In the genomic region with DNA sequence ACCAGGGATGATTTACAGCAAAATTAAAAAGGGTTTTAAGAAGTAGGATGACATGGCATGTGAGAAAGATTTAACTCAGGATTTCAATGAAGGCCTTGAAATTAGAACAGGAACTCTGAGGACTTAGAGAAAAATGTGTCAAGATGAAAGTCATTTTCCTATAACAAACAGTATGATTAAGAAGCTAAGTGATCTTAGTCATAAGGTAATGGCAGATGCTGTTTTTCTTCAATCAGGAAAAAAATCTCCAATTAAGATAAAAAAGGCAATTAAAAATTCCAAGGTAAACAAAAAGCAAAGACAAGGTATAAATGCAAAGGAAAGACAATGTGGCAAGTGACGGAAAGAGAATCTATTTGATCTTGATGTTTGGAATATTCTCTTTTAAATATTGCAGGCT, we compare ENCODE assay signal across 15 cellular contexts.
DNase-seq lines count a peak whose midpoint lies in the region; ATAC-seq, FAIRE-seq and TF ChIP-seq lines count a peak whose summit lies in the region.
"Had no signal": no experiment of that assay in that cellular context is flagged by ENCODE, and none has a peak within 500 bp of the region (broad histone marks: within the 10 kb centered on the region; RNA-seq: fewer than 3 reads in every experiment).

No MANE protein-coding gene starts in this region.

- no TSS peak for BruUV-seq in endothelial cell of umbilical vein (replicated peaks; lab: Mats Ljungman, UMichigan)

- H3K27me3 Mint-ChIP-seq in activated T-helper 2 cell treated with anti-CD3 and anti-CD28 coated beads, Interferon-gamma antibody, Interleukin-2, Interleukin-4, amounts not matched to agents 10 μg/mL and 5 μg/mL and 100 μg/mL, durations not matched to agents 14 hours and 24 hours and 36 hours (ENCODE audit: low read depth), result no peaks in the 10 kb centered on the region

- H3K9ac ChIP-seq in GM23248, result no peak overlapping the region
- H3K9ac ChIP-seq in endothelial cell of umbilical vein (replicated peaks; ENCODE audit: extremely low read depth, insufficient read depth, low read length), result no peak overlapping the region

- intact Hi-C loops in activated T-helper 2 cell treated with anti-CD3 and anti-CD28 coated beads, Interferon-gamma antibody, Interleukin-2, Interleukin-4, amounts not matched to agents 10 μg/mL and 5 μg/mL and 100 μg/mL, durations not matched to agents 14 hours and 24 hours and 36 hours (cut with micrococcal nuclease), result loop anchor here (5.0 kb wide), 5 partner anchors 33 to 218 kb away; a partner anchor contains a TSS
- intact Hi-C loops in endothelial cell of umbilical vein (cut with micrococcal nuclease), result no loop called here

- H3K4me1 ChIP-seq in GM23248 (ENCODE audit: insufficient read depth), result peaks cover 9% of the 10 kb centered on the region
- peaks cover 24% of the 10 kb centered on the region for H3K4me1 ChIP-seq in endothelial cell of umbilical vein (ENCODE audit: control insufficient read depth, extremely low read depth, insufficient read depth, low read length)

- DNase-seq in GM23248, result peak; percentile 17
- DNase-seq in activated T-helper 2 cell treated with anti-CD3 and anti-CD28 coated beads, Interferon-gamma antibody, Interleukin-2, Interleukin-4, amounts not matched to agents 10 μg/mL and 5 μg/mL and 100 μg/mL, durations not matched to agents 14 hours and 24 hours and 36 hours (ENCODE audit: low spot score), result no peak
- peak; percentile 52 for DNase-seq in endothelial cell of umbilical vein (ENCODE audit: low read depth, low spot score)
- DNase-seq in NCI-H187 treated with DMSO at 0.1 percent for 48 hours (lab: John Stamatoyannopoulos, UW), result no peak
- DNase-seq in mesenteric fat pad (ENCODE audit: low spot score), result no peak
- DNase-seq: CD8-positive, alpha-beta T cell; H7; KBM-7; MM.1S; NCI-H1105; NCI-H2029 had no signal

- dilution Hi-C loops in endothelial cell of umbilical vein (cut with MboI; ENCODE audit: extremely low pct_ligation_motif_present, low sequenced_read_pairs), result no loop called here

- H3K36me3 Mint-ChIP-seq in activated T-helper 2 cell treated with anti-CD3 and anti-CD28 coated beads, Interferon-gamma antibody, Interleukin-2, Interleukin-4, amounts not matched to agents 10 μg/mL and 5 μg/mL and 100 μg/mL, durations not matched to agents 14 hours and 24 hours and 36 hours (ENCODE audit: low read depth), result peaks cover 52% of the 10 kb centered on the region
- H3K36me3 Mint-ChIP-seq: CD8-positive, alpha-beta T cell had no signal

- H3K36me3 ChIP-seq in GM23248 (ENCODE audit: low read depth) (no peaks in the 10 kb centered on the region), KOPT-K1 (ENCODE audit: insufficient read depth, low read length) (no peaks in the 10 kb centered on the region), endothelial cell of umbilical vein (ENCODE audit: control insufficient read depth in 2 of 2, extremely low read depth in 1 of 2, insufficient read depth in 2 of 2, low read length in 2 of 2) (no peaks in the 10 kb centered on the region)

- H3K9me3 ChIP-seq in GM23248 (ENCODE audit: low read depth) (no peaks in the 10 kb centered on the region), KOPT-K1 (ENCODE audit: insufficient read depth, low read length, poor library complexity, severe bottlenecking) (no peaks in the 10 kb centered on the region), endothelial cell of umbilical vein (replicated peaks; ENCODE audit: control insufficient read depth, insufficient read depth, low read length) (no peaks in the 10 kb centered on the region)

- H3K4me1 Mint-ChIP-seq in activated T-helper 2 cell treated with anti-CD3 and anti-CD28 coated beads, Interferon-gamma antibody, Interleukin-2, Interleukin-4, amounts not matched to agents 10 μg/mL and 5 μg/mL and 100 μg/mL, durations not matched to agents 14 hours and 24 hours and 36 hours (ENCODE audit: low read depth), result peaks cover 94% of the 10 kb centered on the region

- CTCF ChIA-PET in endothelial cell of umbilical vein (lab: Charles Lee), result interaction anchor here (1.2 to 1.5 kb wide), 2 partner anchors 12 to 220 kb away, joined by 4 to 5 read pairs; no protein-coding TSS in a partner anchor

- in situ Hi-C loops in GM23248 (cut with MboI), result no loop called here

- H3K4me3 ChIP-seq in GM23248 (no peak overlapping the region), endothelial cell of umbilical vein (replicated peaks in 1 of 3; ENCODE audit: insufficient read depth in 1 of 3, low read depth in 1 of 3, low read length in 3 of 3) (no peak overlapping the region)

- no peak for ATAC-seq in GM19397 (IDR thresholded peaks at IDR 0.05; ENCODE audit: unreplicated experiment)
- ATAC-seq in GM21717 (IDR thresholded peaks at IDR 0.05; ENCODE audit: unreplicated experiment), result no peak
- ATAC-seq: CD8-positive, alpha-beta T cell had no signal

- 94 to 100% methylated on average over 1 of the region's 1 CpG for WGBS in GM23248 (ENCODE audit: low coverage in 1 of 2, low lambda C conversion rate in 2 of 2, missing lambda C conversion rate in 2 of 2), 2 experiments

- H4K20me1 ChIP-seq in GM23248 (ENCODE audit: insufficient read depth) (no peaks in the 10 kb centered on the region), endothelial cell of umbilical vein (replicated peaks; ENCODE audit: control insufficient read depth, extremely low read depth, insufficient read depth, low read length) (peaks cover 7% of the 10 kb centered on the region)

- POLR2A ChIA-PET in endothelial cell of umbilical vein (lab: Charles Lee), result no interaction called here

- H3K4me3 Mint-ChIP-seq in activated T-helper 2 cell treated with anti-CD3 and anti-CD28 coated beads, Interferon-gamma antibody, Interleukin-2, Interleukin-4, amounts not matched to agents 10 μg/mL and 5 μg/mL and 100 μg/mL, durations not matched to agents 14 hours and 24 hours and 36 hours (ENCODE audit: low read depth), result no peak overlapping the region
- H3K4me3 Mint-ChIP-seq: CD8-positive, alpha-beta T cell had no signal

- no peaks in the 10 kb centered on the region for H3K9me3 Mint-ChIP-seq in activated T-helper 2 cell treated with anti-CD3 and anti-CD28 coated beads, Interferon-gamma antibody, Interleukin-2, Interleukin-4, amounts not matched to agents 10 μg/mL and 5 μg/mL and 100 μg/mL, durations not matched to agents 14 hours and 24 hours and 36 hours
- H3K9me3 Mint-ChIP-seq: CD8-positive, alpha-beta T cell had no signal

- no peaks in the 10 kb centered on the region for H3K9me2 ChIP-seq in GM23248 (ENCODE audit: insufficient read depth)

- TF ChIP-seq POLR2A in endothelial cell of umbilical vein (IDR thresholded peaks at IDR 0.05; ENCODE audit: low read depth, low read length), result no peak

- peak; percentile 58 for FAIRE-seq in endothelial cell of umbilical vein (lab: Jason Lieb, UNC)

- H3F3A ChIP-seq in GM23248 (ENCODE audit: insufficient read depth), result 0 out of 2 replicates have a peak, but pooled peaks cover 5% of the 10 kb centered on the region

- H2AFZ ChIP-seq in GM23248 (no peak overlapping the region), endothelial cell of umbilical vein (ENCODE audit: low read depth, low read length) (no peak overlapping the region)

- no peak for TF ChIP-seq CTCF in endothelial cell of umbilical vein (IDR thresholded peaks at IDR 0.05; ENCODE audit: extremely low read depth in 1 of 2, insufficient read depth in 1 of 2, low read depth in 1 of 2, low read length in 2 of 2)

- H3K27ac Mint-ChIP-seq in activated T-helper 2 cell treated with anti-CD3 and anti-CD28 coated beads, Interferon-gamma antibody, Interleukin-2, Interleukin-4, amounts not matched to agents 10 μg/mL and 5 μg/mL and 100 μg/mL, durations not matched to agents 14 hours and 24 hours and 36 hours, result peak overlapping the region; percentile 56
- H3K27ac Mint-ChIP-seq: CD8-positive, alpha-beta T cell had no signal

- H3K27me3 ChIP-seq in GM23248 (replicated peaks; ENCODE audit: insufficient read depth) (no peaks in the 10 kb centered on the region), endothelial cell of umbilical vein (ENCODE audit: control insufficient read depth in 2 of 2, insufficient read depth in 2 of 2, low read length in 2 of 2) (no peaks in the 10 kb centered on the region)

- H3K27ac ChIP-seq in GM23248, result no peak overlapping the region
- H3K27ac ChIP-seq in KOPT-K1 (ENCODE audit: low read depth, low read length, poor library complexity, severe bottlenecking), result peak overlapping the region; percentile 84
- peak overlapping the region; percentile 2 for H3K27ac ChIP-seq in endothelial cell of umbilical vein (ENCODE audit: insufficient read depth, low read depth, low read length)
- H3K27ac ChIP-seq: HL-60 had no signal

- peaks cover 11% of the 10 kb centered on the region for H3K79me2 ChIP-seq in GM23248 (ENCODE audit: insufficient read depth)
- peaks cover 77% of the 10 kb centered on the region for H3K79me2 ChIP-seq in endothelial cell of umbilical vein (ENCODE audit: control insufficient read depth, insufficient read depth, low read length)

- H3K4me2 ChIP-seq in GM23248 (ENCODE audit: unreplicated experiment) (no peak overlapping the region), endothelial cell of umbilical vein (ENCODE audit: insufficient read depth, low read length) (peak overlapping the region; percentile 28)

- no peaks in the 10 kb centered on the region for H3K9me1 ChIP-seq in endothelial cell of umbilical vein (replicated peaks; ENCODE audit: control insufficient read depth, extremely low read depth, insufficient read depth, low read length)

TF ChIP-seq in endothelial cell of umbilical vein, 7 proteins besides CTCF, POLR2A, EP300 and RAD21:
- TF ChIP-seq FOS (IDR thresholded peaks at IDR 0.05; ENCODE audit: borderline replicate concordance, insufficient read depth, low read length) (peak; percentile 55), JUN (IDR thresholded peaks at IDR 0.05; ENCODE audit: borderline replicate concordance, insufficient read depth, insufficient read length, low read depth) (no peak)

Comparison
In these comparisons a context has a peak if more than half of its experiments do, and no peak if none do; other contexts are left out.
1. DNase-seq: peak in GM23248 (single experiment) and endothelial cell of umbilical vein (single experiment); none in activated T-helper 2 cell treated with anti-CD3 and anti-CD28 coated beads, Interferon-gamma antibody, Interleukin-2, Interleukin-4, amounts not matched to agents 10 μg/mL and 5 μg/mL and 100 μg/mL, durations not matched to agents 14 hours and 24 hours and 36 hours (single experiment), NCI-H187 treated with DMSO at 0.1 percent for 48 hours (single experiment) and mesenteric fat pad (single experiment).